ENCODE assay signal across 18 cellular contexts in genomic region chr3:49098910-49099630, GRCh38. TPM values are rescaled to one million over a fixed set of nuclear protein-coding genes. Genes with fewer than 3 reads are reported as not detected.
"Had no signal": no experiment of that assay in that cellular context is flagged by ENCODE, and none has a peak within 500 bp of the region (broad histone marks: within the 10 kb centered on the region; RNA-seq: fewer than 3 reads in every experiment).

No MANE protein-coding gene starts in this region.

- H3K9me3 ChIP-seq: psoas muscle, thoracic aorta, upper lobe of right lung had no signal

- H3K4me3 Mint-ChIP-seq: activated T-helper 1 cell treated with anti-CD3 and anti-CD28 coated beads, Interleukin-12 subunit alpha, Interleukin-12 subunit beta, Interleukin-2, Interleukin-4 antibody, amounts not matched to agents 30 ng/mL and 10 ng/mL and 1 ng/mL, durations not matched to agents 14 hours and 24 hours and 36 hours had no signal

- H3K27ac Mint-ChIP-seq: activated T-helper 1 cell treated with anti-CD3 and anti-CD28 coated beads, Interleukin-12 subunit alpha, Interleukin-12 subunit beta, Interleukin-2, Interleukin-4 antibody, amounts not matched to agents 30 ng/mL and 10 ng/mL and 1 ng/mL, durations not matched to agents 14 hours and 24 hours and 36 hours had no signal

- H3K27me3 ChIP-seq: upper lobe of right lung had no signal

- FAIRE-seq: islet of Langerhans had no signal

- H3K27ac ChIP-seq: psoas muscle, skin epidermis, thoracic aorta, upper lobe of right lung, VCaP had no signal

- H3K4me3 ChIP-seq: psoas muscle, skin epidermis, thoracic aorta, upper lobe of right lung had no signal

- DNase-seq: activated CD4-positive, alpha-beta T cell treated with anti-CD3 and anti-CD28 coated beads, Interleukin-2, amount 50 U/mL, for 4 hours; activated CD4-positive, CD25-positive, alpha-beta regulatory T cell treated with anti-CD3 and anti-CD28 coated beads, Interleukin-2, amount 50 U/mL, for 72 hours; activated gamma-delta T cell treated with Interleukin-2 at 50 U/mL for 16 hours; effector memory CD4-positive, alpha-beta T cell; hippocampal formation; stimulated activated CD4-positive, alpha-beta T cell treated with anti-CD3 and anti-CD28 coated beads, Interleukin-15, amount 100 ng/mL, for 24 hours; stimulated activated CD4-positive, alpha-beta T cell treated with anti-CD3 and anti-CD28 coated beads, Interleukin-2, amount 100 ng/mL, for 48 hours; T-helper 2 cell; upper lobe of right lung had no signal

- ATAC-seq: activated naive CD4-positive, alpha-beta T cell treated with anti-CD3 and anti-CD28 coated beads, Interleukin-2, amount 50 U/mL, for 72 hours; psoas muscle; right cardiac atrium; upper lobe of right lung had no signal

- H3K9me3 Mint-ChIP-seq: activated naive CD4-positive, alpha-beta T cell treated with anti-CD3 and anti-CD28 coated beads, Interleukin-2, amount 50 U/mL, for 72 hours; activated T-helper 1 cell treated with anti-CD3 and anti-CD28 coated beads, Interleukin-12 subunit alpha, Interleukin-12 subunit beta, Interleukin-2, Interleukin-4 antibody, amounts not matched to agents 30 ng/mL and 10 ng/mL and 1 ng/mL, durations not matched to agents 14 hours and 24 hours and 36 hours had no signal

RNA-seq across cellular contexts. Expression of gene LAMB2, which starts 33.8 kb away (rescaled TPM):
- total RNA-seq: activated CD8-positive, alpha-beta memory T cell treated with anti-CD3 and anti-CD28 coated beads for 36 hours; activated T-helper 1 cell treated with anti-CD3 and anti-CD28 coated beads, Interleukin-12 subunit alpha, Interleukin-12 subunit beta, Interleukin-2, Interleukin-4 antibody, amounts not matched to agents 30 ng/mL and 10 ng/mL and 1 ng/mL, durations not matched to agents 14 hours and 24 hours and 36 hours had no signal
